Comparison of ENCODE assay signal across 1 cellular context in the genomic region with DNA sequence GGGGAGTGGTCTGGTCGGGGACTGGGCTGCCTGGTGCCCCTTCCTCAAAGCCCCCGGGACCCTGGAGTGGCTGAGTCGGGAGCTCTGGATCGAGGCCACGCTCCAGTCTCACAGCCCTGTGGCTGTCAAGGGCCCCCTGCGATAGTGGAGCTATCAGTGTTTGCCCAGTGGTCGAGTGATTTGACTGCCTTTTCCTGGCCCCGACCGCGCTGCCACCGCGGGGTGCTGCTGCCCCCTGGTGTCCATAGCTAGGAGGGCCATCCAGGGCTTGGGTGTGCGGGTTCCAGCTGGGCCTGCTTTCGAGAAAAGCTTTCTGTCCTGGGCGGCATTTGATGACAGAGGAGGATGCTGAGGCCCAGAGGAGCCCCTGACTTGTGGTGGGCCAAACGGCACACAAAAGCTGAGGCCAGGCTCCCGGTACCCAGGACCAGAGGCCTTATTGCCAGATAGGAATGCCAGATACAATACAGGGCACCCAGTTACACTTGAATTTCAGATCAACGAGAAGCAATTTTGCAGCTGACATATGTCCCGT.
TF ChIP-seq lines count a peak whose summit lies in the region.

No MANE protein-coding gene starts in this region.

TF ChIP-seq in GM12878, 131 proteins besides CTCF, POLR2A, EP300 and RAD21 (continued from another document):
- TF ChIP-seq, protein P1, sequence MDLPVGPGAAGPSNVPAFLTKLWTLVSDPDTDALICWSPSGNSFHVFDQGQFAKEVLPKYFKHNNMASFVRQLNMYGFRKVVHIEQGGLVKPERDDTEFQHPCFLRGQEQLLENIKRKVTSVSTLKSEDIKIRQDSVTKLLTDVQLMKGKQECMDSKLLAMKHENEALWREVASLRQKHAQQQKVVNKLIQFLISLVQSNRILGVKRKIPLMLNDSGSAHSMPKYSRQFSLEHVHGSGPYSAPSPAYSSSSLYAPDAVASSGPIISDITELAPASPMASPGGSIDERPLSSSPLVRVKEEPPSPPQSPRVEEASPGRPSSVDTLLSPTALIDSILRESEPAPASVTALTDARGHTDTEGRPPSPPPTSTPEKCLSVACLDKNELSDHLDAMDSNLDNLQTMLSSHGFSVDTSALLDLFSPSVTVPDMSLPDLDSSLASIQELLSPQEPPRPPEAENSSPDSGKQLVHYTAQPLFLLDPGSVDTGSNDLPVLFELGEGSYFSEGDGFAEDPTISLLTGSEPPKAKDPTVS (IDR thresholded peaks at IDR 0.05; ENCODE audit: low read depth, low read length) = no peak
- TF ChIP-seq, protein P2, sequence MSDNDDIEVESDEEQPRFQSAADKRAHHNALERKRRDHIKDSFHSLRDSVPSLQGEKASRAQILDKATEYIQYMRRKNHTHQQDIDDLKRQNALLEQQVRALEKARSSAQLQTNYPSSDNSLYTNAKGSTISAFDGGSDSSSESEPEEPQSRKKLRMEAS (IDR thresholded peaks at IDR 0.05; ENCODE audit: low read depth, low read length) = 0 out of 2 replicates have a peak, but pooled peaks have one; percentile 26
- TF ChIP-seq RB1 (IDR thresholded peaks at IDR 0.05; ENCODE audit: borderline replicate concordance) (peak; percentile 82; the same call in 1 of the 2 replicates), ZNF207 (IDR thresholded peaks at IDR 0.05; ENCODE audit: borderline replicate concordance) (0 out of 2 replicates have a peak, but pooled peaks have one; percentile 38), TCF3 (IDR thresholded peaks at IDR 0.05; ENCODE audit: borderline replicate concordance, insufficient read depth, low read depth, low read length) (0 out of 2 replicates have a peak, but pooled peaks have one; percentile 42), HCFC1 (IDR thresholded peaks at IDR 0.05; ENCODE audit: low read length) (0 out of 2 replicates have a peak, but pooled peaks have one; percentile 20)
TF ChIP-seq in GM12878: peak in this region for 18.
